ENCODE assay signal across 1 cellular context in the genomic region with DNA sequence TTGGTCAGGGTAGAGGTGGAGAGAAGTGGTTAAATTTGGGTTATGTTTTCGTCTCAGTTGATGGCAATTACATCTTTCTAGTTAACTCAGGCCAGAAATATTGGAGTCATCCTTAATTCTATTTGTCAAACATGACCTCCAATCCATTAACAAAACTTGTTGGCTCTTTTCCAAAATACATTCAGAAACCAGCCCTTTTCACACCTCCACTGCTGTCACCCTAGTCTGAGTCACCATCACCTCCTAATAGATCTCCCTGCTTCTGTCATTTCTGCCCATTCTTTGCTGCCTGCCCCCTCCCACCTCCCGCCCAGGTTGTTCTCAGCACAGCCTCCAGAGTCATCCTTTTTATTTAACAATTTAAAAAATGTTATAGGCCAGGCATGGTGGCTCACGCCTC.
A peak's percentile ranks its signal among the peaks of the same experiment; 100 is the strongest.
TF ChIP-seq lines count a peak whose summit lies in the region.

No MANE protein-coding gene starts in this region.

TF ChIP-seq in K562, 482 proteins besides CTCF, POLR2A, EP300 and RAD21:
- TF ChIP-seq FOXA1 (IDR thresholded peaks at IDR 0.05; ENCODE audit: borderline replicate concordance) (no peak), SP1 (CRISPR knock-in tag; IDR thresholded peaks at IDR 0.05) (no peak), NFIC (IDR thresholded peaks at IDR 0.05) (peak; percentile 84), JUND (IDR thresholded peaks at IDR 0.05; ENCODE audit: borderline replicate concordance, low read depth, low read length) (0 out of 2 replicates have a peak, but pooled peaks have one; percentile 33), JUND (tag; IDR thresholded peaks at IDR 0.05; ENCODE audit: borderline replicate concordance, low read depth, low read length) (no peak; the same call in 2 of the 3 replicates), NCOA4 (IDR thresholded peaks at IDR 0.05; ENCODE audit: partially characterized antibody) (no peak), ZNF133 (CRISPR knock-in tag; IDR thresholded peaks at IDR 0.05) (no peak), TBL1XR1 (IDR thresholded peaks at IDR 0.05; ENCODE audit: low read length in 2 of 2) (no peak), ZNF316 (IDR thresholded peaks at IDR 0.05) (no peak), ZBTB33 (CRISPR knock-in tag; IDR thresholded peaks at IDR 0.05) (no peak), MEIS2 (IDR thresholded peaks at IDR 0.05; ENCODE audit: partially characterized antibody) (peak; percentile 6), XRCC4 (IDR thresholded peaks at IDR 0.05; ENCODE audit: extremely low read depth, insufficient read depth, insufficient read length) (no peak), ATF3 (IDR thresholded peaks at IDR 0.05) (peak; percentile 46; the same call in 1 of the 2 replicates), ATF3 (CRISPR knock-in tag; conservative IDR thresholded peaks at IDR 0.05) (no peak)
